Comparison of ENCODE assay signal across 22 cellular contexts in genomic region chr7:51308738-51309102, GRCh38. TPM values are rescaled to one million over a fixed set of nuclear protein-coding genes. Genes with fewer than 3 reads are reported as not detected.
"Had no signal": no experiment of that assay in that cellular context is flagged by ENCODE, and none has a peak within 500 bp of the region (broad histone marks: within the 10 kb centered on the region; RNA-seq: fewer than 3 reads in every experiment).

No MANE protein-coding gene starts in this region.

- H3K36me3 ChIP-seq: brain microvascular endothelial cell, lower lobe of right lung had no signal

- H3K4me3 ChIP-seq: lower lobe of right lung had no signal

- H3K4me3 Mint-ChIP-seq: activated B cell treated with CpG ODN at 0.5 μM for 24 hours; activated CD4-positive, alpha-beta T cell treated with anti-CD3 and anti-CD28 coated beads, Interleukin-2, amount 10 ng/mL, durations not matched to agents 24 days and 14 days; activated CD8-positive, alpha-beta T cell treated with anti-CD3 and anti-CD28 coated beads, Interleukin-2, amount 10 ng/mL, durations not matched to agents 7 days and 5 days; activated naive CD8-positive, alpha-beta T cell treated with anti-CD3 and anti-CD28 coated beads for 36 hours; dendritic cell treated with granulocyte-macrophage colony-stimulating factor and Interleukin-4, amounts not matched to agents 40 ng/mL and 50 ng/mL, for 4 days; mesothelial cell of epicardium; naive B cell had no signal

- H3K36me3 Mint-ChIP-seq: activated naive CD8-positive, alpha-beta T cell treated with anti-CD3 and anti-CD28 coated beads for 36 hours; mesothelial cell of epicardium; naive B cell had no signal

- H3K4me1 ChIP-seq: parathyroid adenoma had no signal

- H3K9me3 Mint-ChIP-seq: activated B cell treated with CpG ODN at 0.5 μM for 24 hours; activated CD4-positive, alpha-beta T cell treated with anti-CD3 and anti-CD28 coated beads, Interleukin-2, amount 10 ng/mL, durations not matched to agents 24 days and 14 days; activated naive CD8-positive, alpha-beta T cell treated with anti-CD3 and anti-CD28 coated beads for 36 hours; dendritic cell treated with granulocyte-macrophage colony-stimulating factor and Interleukin-4, amounts not matched to agents 40 ng/mL and 50 ng/mL, for 4 days; mesothelial cell of epicardium; naive B cell had no signal

- H3K27ac Mint-ChIP-seq: activated B cell treated with CpG ODN at 0.5 μM for 24 hours; activated CD4-positive, alpha-beta T cell treated with anti-CD3 and anti-CD28 coated beads, Interleukin-2, amount 10 ng/mL, durations not matched to agents 24 days and 14 days; activated CD8-positive, alpha-beta T cell treated with anti-CD3 and anti-CD28 coated beads, Interleukin-2, amount 10 ng/mL, durations not matched to agents 7 days and 5 days; activated naive CD8-positive, alpha-beta T cell treated with anti-CD3 and anti-CD28 coated beads for 36 hours; dendritic cell treated with granulocyte-macrophage colony-stimulating factor and Interleukin-4, amounts not matched to agents 40 ng/mL and 50 ng/mL, for 4 days; mesothelial cell of epicardium; naive B cell had no signal

- H3K27me3 Mint-ChIP-seq: activated B cell treated with CpG ODN at 0.5 μM for 24 hours had no signal

- H3K27ac ChIP-seq: brain microvascular endothelial cell, lower lobe of right lung, parathyroid adenoma had no signal

- H3K4me1 Mint-ChIP-seq: activated B cell treated with CpG ODN at 0.5 μM for 24 hours; activated CD4-positive, alpha-beta T cell treated with anti-CD3 and anti-CD28 coated beads, Interleukin-2, amount 10 ng/mL, durations not matched to agents 24 days and 14 days; activated naive CD8-positive, alpha-beta T cell treated with anti-CD3 and anti-CD28 coated beads for 36 hours; mesothelial cell of epicardium; naive B cell had no signal

- DNase-seq: activated B cell treated with CpG ODN at 0.5 μM for 24 hours; activated CD4-positive, alpha-beta T cell treated with anti-CD3 and anti-CD28 coated beads, Interleukin-2, amount 10 ng/mL, durations not matched to agents 24 days and 14 days; activated CD8-positive, alpha-beta memory T cell treated with anti-CD3 and anti-CD28 coated beads, Interleukin-2, amount 50 U/mL, for 4 hours; activated CD8-positive, alpha-beta T cell treated with anti-CD3 and anti-CD28 coated beads, Interleukin-2, amount 10 ng/mL, durations not matched to agents 7 days and 5 days; activated gamma-delta T cell treated with Interleukin-2 at 50 U/mL for 16 hours; activated naive CD8-positive, alpha-beta T cell treated with anti-CD3 and anti-CD28 coated beads for 36 hours; activated T-cell treated with anti-CD3 and anti-CD28 coated beads, Interleukin-2, amount 50 U/mL, for 48 hours; brain microvascular endothelial cell; cerebellar nuclear complex; erythroblast; kidney glomerular epithelial cell; lower lobe of right lung; naive B cell; retina; stimulated activated CD4-positive, alpha-beta T cell treated with anti-CD3 and anti-CD28 coated beads, Interleukin-4, amount 100 ng/mL, for 4 hours; stimulated activated CD8-positive, alpha-beta memory T cell treated with anti-CD3 and anti-CD28 coated beads, Interleukin-4, amount 100 ng/mL, for 48 hours; stimulated activated naive CD4-positive, alpha-beta T cell treated with Interleukin-2 at 50 U/mL for 16 hours; T-helper 2 cell; trophoblast cell had no signal

- H3K9ac ChIP-seq: parathyroid adenoma had no signal

- H3K27me3 ChIP-seq: brain microvascular endothelial cell had no signal

- ATAC-seq: activated CD8-positive, alpha-beta T cell treated with anti-CD3 and anti-CD28 coated beads, Interleukin-2, amount 10 ng/mL, durations not matched to agents 7 days and 5 days had no signal

- H3K9me3 ChIP-seq: lower lobe of right lung had no signal

RNA-seq across cellular contexts. Expression of gene COBL, which starts 7.9 kb away (rescaled TPM):
- total RNA-seq: activated B cell treated with CpG ODN at 0.5 μM for 24 hours; activated CD4-positive, alpha-beta T cell treated with anti-CD3 and anti-CD28 coated beads, Interleukin-2, amount 10 ng/mL, durations not matched to agents 24 days and 14 days; activated CD8-positive, alpha-beta T cell treated with anti-CD3 and anti-CD28 coated beads, Interleukin-2, amount 10 ng/mL, durations not matched to agents 7 days and 5 days; activated naive CD8-positive, alpha-beta T cell treated with anti-CD3 and anti-CD28 coated beads for 36 hours had no signal
